Comparison of ENCODE assay signal across 15 cellular contexts in the genomic region with DNA sequence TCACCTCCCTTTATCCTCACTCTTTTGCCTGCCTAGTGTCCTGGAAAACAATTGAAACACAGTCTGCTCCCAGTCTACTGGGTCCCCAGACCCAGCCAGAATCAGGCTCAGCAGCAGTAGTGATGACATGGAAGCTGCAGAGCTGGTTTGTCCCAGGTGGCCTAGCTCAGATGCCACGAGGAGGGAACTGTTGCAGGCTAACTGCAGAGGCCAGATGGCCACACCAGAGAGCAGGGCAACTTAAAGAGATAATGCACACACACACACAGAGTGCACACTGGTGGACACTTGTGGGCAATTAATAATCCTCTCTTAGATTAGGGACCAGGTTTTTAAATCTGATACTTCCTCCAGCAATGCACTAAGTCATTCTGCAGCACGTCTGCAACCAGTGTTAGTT. TPM values are rescaled to one million over a fixed set of nuclear protein-coding genes. Genes with fewer than 3 reads are reported as not detected.
DNase-seq lines count a peak whose midpoint lies in the region; ATAC-seq and TF ChIP-seq lines count a peak whose summit lies in the region.
"Had no signal": no experiment of that assay in that cellular context is flagged by ENCODE, and none has a peak within 500 bp of the region (broad histone marks: within the 10 kb centered on the region; RNA-seq: fewer than 3 reads in every experiment).

No MANE protein-coding gene starts in this region.

- peak overlapping the region in 4 of 6 donors; percentile 2 to 23 (median 8) for H3K27ac Mint-ChIP-seq in immature natural killer cell

- peak overlapping the region; percentile 43 to 84 (median 61) for H3K27ac ChIP-seq in gastrocnemius medialis
- H3K27ac ChIP-seq: GM23248 had no signal

- H3K36me3 ChIP-seq in gastrocnemius medialis = peaks cover 0 to 14% of the 10 kb centered on the region in 2 donors

- H3K36me3 Mint-ChIP-seq in immature natural killer cell = peaks cover 15 to 42% (median 21%) of the 10 kb centered on the region in 3 donors

- H3K4me1 ChIP-seq in gastrocnemius medialis = peaks cover 30 to 48% of the 10 kb centered on the region in 2 donors

- no peak for TF ChIP-seq CTCF in gastrocnemius medialis (IDR thresholded peaks at IDR 0.05 in 4 of 5, conservative IDR thresholded peaks at IDR 0.05 in 1 of 5)

- no peak overlapping the region for H3K4me3 Mint-ChIP-seq in immature natural killer cell

- no peak for TF ChIP-seq POLR2A in gastrocnemius medialis (IDR thresholded peaks at IDR 0.05)

- peaks cover 0 to 3% of the 10 kb centered on the region in 2 donors for H3K4me1 Mint-ChIP-seq in immature natural killer cell

- H3K9me3 Mint-ChIP-seq in immature natural killer cell = no peaks in the 10 kb centered on the region

- H3K27me3 ChIP-seq in gastrocnemius medialis = no peaks in the 10 kb centered on the region

- peaks cover 0 to 2% (median 0%) of the 10 kb centered on the region in 3 donors for H3K27me3 Mint-ChIP-seq in immature natural killer cell (ENCODE audit: low read depth in 3 of 3)

- DNase-seq in NCI-H524 (lab: John Stamatoyannopoulos, UW) = peak; percentile 72 to 92
- DNase-seq in OCI-M1 (lab: John Stamatoyannopoulos, UW) = peak; percentile 4
- no peak for DNase-seq in immature natural killer cell
- no peak for DNase-seq in gastrocnemius medialis
- DNase-seq in NCI-H1105 (lab: John Stamatoyannopoulos, UW) = no peak
- DNase-seq: DMS79 treated with DMSO at 0.1 percent for 48 hours, GM23248, NCI-H1417, NCI-H1930, NCI-H2171, NCI-H446, NCI-H774 had no signal

- ATAC-seq in gastrocnemius medialis (no peak), GM21529 (IDR thresholded peaks at IDR 0.05; ENCODE audit: unreplicated experiment) (no peak), GM19455 (IDR thresholded peaks at IDR 0.05; ENCODE audit: unreplicated experiment) (no peak)
- ATAC-seq: Right ventricle myocardium inferior had no signal

- intact Hi-C loops in gastrocnemius medialis (cut with DNase I; ENCODE audit: low total_unique reads) = loop anchor here (5.0 kb wide), 2 partner anchors 36 to 56 kb away; no protein-coding TSS in a partner anchor

- no peak overlapping the region for H3K4me3 ChIP-seq in gastrocnemius medialis
- H3K4me3 ChIP-seq: GM23248 had no signal

- no peaks in the 10 kb centered on the region for H3K9me3 ChIP-seq in gastrocnemius medialis

- in situ Hi-C loops in gastrocnemius medialis (cut with MboI; ENCODE audit: low sequenced_read_pairs in 4 of 4) = no loop called here

RNA-seq across cellular contexts. Expression of a gene that starts 42.4 kb away (rescaled TPM):
- polyA plus RNA-seq in immature natural killer cell = 100 to 1,000 TPM; 164 to 231 (median 178) TPM
- total RNA-seq in gastrocnemius medialis = 10 to 100 TPM; 66.3 to 82.0 (median 71.9) TPM

Comparison
In these comparisons a context has a peak if more than half of its experiments do, and no peak if none do; other contexts are left out.
1. DNase-seq: peak in NCI-H524 (2 of 2) and OCI-M1 (single experiment); none in immature natural killer cell (0 of 3), gastrocnemius medialis (0 of 2) and NCI-H1105 (single experiment).